In genomic region chr13:20461481-20461859, GRCh38 we compare ENCODE assay signal across 12 cellular contexts.
DNase-seq lines count a peak whose midpoint lies in the region; ATAC-seq and TF ChIP-seq lines count a peak whose summit lies in the region.
"Had no signal": no experiment of that assay in that cellular context is flagged by ENCODE, and none has a peak within 500 bp of the region (broad histone marks: within the 10 kb centered on the region; RNA-seq: fewer than 3 reads in every experiment).

No MANE protein-coding gene starts in this region.

- no peaks in the 10 kb centered on the region for H4K20me1 ChIP-seq in BLaER1

- no peak for ATAC-seq in GM21529 (IDR thresholded peaks at IDR 0.05; ENCODE audit: unreplicated experiment)
- ATAC-seq in GM18498 (IDR thresholded peaks at IDR 0.05; ENCODE audit: unreplicated experiment) = no peak

- no peaks in the 10 kb centered on the region for H3K27me3 Mint-ChIP-seq in mesothelial cell of epicardium (ENCODE audit: low read depth)

- peaks cover 37% of the 10 kb centered on the region for H3K4me1 ChIP-seq in BLaER1

- peak overlapping the region; percentile 56 for H3K4me2 ChIP-seq in BLaER1

- peak; percentile 41 for DNase-seq in LHCN-M2 (ENCODE audit: low read depth)
- DNase-seq in astrocyte of the cerebellum (ENCODE audit: low read depth) = peak; percentile 27
- no peak for DNase-seq in mesothelial cell of epicardium (ENCODE audit: low spot score in 2 of 2, unreplicated experiment in 2 of 2)
- no peak for DNase-seq in DMS 273 treated with DMSO at 0.1 percent for 48 hours (lab: John Stamatoyannopoulos, UW)
- DNase-seq in T-helper 1 cell = no peak
- DNase-seq: anterior cingulate cortex, foreskin melanocyte, NCI-H524 treated with DMSO at 0.1 percent for 48 hours had no signal

- no peaks in the 10 kb centered on the region for H3K36me3 ChIP-seq in BLaER1

- TF ChIP-seq CTCF in astrocyte of the cerebellum (IDR thresholded peaks at IDR 0.05; ENCODE audit: low read depth, low read length, missing control alignments) = no peak
- TF ChIP-seq CTCF in mesothelial cell of epicardium (IDR thresholded peaks at IDR 0.05; ENCODE audit: unreplicated experiment) = no peak

- peaks cover 8% of the 10 kb centered on the region for H3K9me3 ChIP-seq in BLaER1

- no peaks in the 10 kb centered on the region for H3K27me3 ChIP-seq in BLaER1

- H3K36me3 Mint-ChIP-seq in mesothelial cell of epicardium = peaks cover 6% of the 10 kb centered on the region

- in situ Hi-C loops in astrocyte of the cerebellum (cut with HindIII; ENCODE audit: low sequenced_read_pairs) = no loop called here

- H3K4me3 ChIP-seq in BLaER1 = no peak overlapping the region
- no peak overlapping the region for H3K4me3 ChIP-seq in astrocyte of the cerebellum (ENCODE audit: low read depth, low read length)

- H3K27ac Mint-ChIP-seq in mesothelial cell of epicardium = peak overlapping the region; percentile 75

- H3K27ac ChIP-seq in BLaER1 = peak overlapping the region; percentile 15; the same call in 1 of the 2 replicates

- H3K4me3 Mint-ChIP-seq in mesothelial cell of epicardium = no peak overlapping the region
- H3K4me3 Mint-ChIP-seq: T-helper 1 cell treated with Interleukin-12 subunit alpha and Interleukin-12 subunit beta and Interleukin-4 antibody, amounts not matched to agents 30 μg/mL and 1 μg/mL, for 36 hours had no signal

- peaks cover 45% of the 10 kb centered on the region for H3K4me1 Mint-ChIP-seq in mesothelial cell of epicardium

- no peak overlapping the region for H3K9ac ChIP-seq in BLaER1

- peaks cover 3% of the 10 kb centered on the region for H3K9me3 Mint-ChIP-seq in mesothelial cell of epicardium
- H3K9me3 Mint-ChIP-seq: T-helper 1 cell treated with Interleukin-12 subunit alpha and Interleukin-12 subunit beta and Interleukin-4 antibody, amounts not matched to agents 30 μg/mL and 1 μg/mL, for 36 hours had no signal

Comparison
In these comparisons a context has a peak if more than half of its experiments do, and no peak if none do; other contexts are left out.
1. DNase-seq: peak in LHCN-M2 (single experiment) and astrocyte of the cerebellum (single experiment); none in mesothelial cell of epicardium (0 of 2), DMS 273 treated with DMSO at 0.1 percent for 48 hours (single experiment) and T-helper 1 cell (0 of 5).